In the genomic region with DNA sequence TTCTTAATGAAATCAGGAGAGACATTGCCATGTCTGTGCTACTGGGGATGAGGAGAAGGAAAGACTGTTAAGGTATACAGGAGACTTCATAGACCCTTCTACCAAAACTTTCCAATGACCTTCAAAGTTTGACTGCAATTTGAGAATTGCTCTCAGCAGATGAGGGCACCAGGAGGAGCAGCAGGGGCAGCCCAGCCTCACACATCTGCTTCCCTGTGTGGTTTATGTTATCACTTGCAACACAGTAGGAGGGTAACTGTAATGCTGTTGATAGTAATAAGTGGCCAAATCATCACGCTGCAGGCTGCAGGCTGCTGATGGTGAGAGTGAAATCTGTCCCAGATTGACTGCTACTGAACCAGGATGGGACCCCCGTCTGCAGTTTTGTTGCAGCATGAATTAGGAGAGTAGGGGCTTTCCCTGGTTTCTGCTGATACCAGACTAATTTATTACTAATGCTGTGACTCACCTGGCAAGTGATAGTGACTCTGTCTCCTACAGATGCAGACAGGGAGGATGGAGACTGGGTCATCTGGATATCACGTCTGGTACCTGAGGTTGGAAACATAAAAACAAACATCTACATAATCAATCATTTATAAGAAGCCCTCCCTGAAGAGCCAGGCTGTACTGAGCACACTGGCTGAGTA, we compare ENCODE assay signal across 23 cellular contexts.
"Had no signal": no experiment of that assay in that cellular context is flagged by ENCODE, and none has a peak within 500 bp of the region (broad histone marks: within the 10 kb centered on the region; RNA-seq: fewer than 3 reads in every experiment).

No MANE protein-coding gene starts in this region.

- H3K27ac ChIP-seq: breast epithelium, epithelial cell of prostate, esophagus squamous epithelium, gastrocnemius medialis, left ventricle myocardium inferior, suprapubic skin, tibial artery, upper lobe of right lung, WERI-Rb-1 had no signal

- H3K4me3 ChIP-seq: breast epithelium, esophagus squamous epithelium, gastrocnemius medialis, left ventricle myocardium inferior, lung, mucosa of descending colon, suprapubic skin, tibial artery, upper lobe of right lung had no signal

- H3K9me3 ChIP-seq: breast epithelium, esophagus squamous epithelium, gastrocnemius medialis, left ventricle myocardium inferior, mucosa of descending colon, suprapubic skin, tibial artery, upper lobe of right lung had no signal

- ATAC-seq: activated CD8-positive, alpha-beta T cell treated with anti-CD3 and anti-CD28 coated beads for 36 hours; activated naive CD8-positive, alpha-beta T cell treated with anti-CD3 and anti-CD28 coated beads, Interleukin-2, amount 50 U/mL, for 24 hours; activated T-helper 17 cell treated with anti-CD3 and anti-CD28 coated beads, Interleukin-2, amount 50 U/mL, for 72 hours; mucosa of descending colon; right cardiac atrium; upper lobe of right lung had no signal

- H3K36me3 ChIP-seq: breast epithelium, esophagus squamous epithelium, gastrocnemius medialis, left ventricle myocardium inferior, suprapubic skin, tibial artery, upper lobe of right lung, WERI-Rb-1 had no signal

- H3K27me3 ChIP-seq: breast epithelium had no signal

- DNase-seq: activated CD4-positive, alpha-beta T cell treated with anti-CD3 and anti-CD28 coated beads for 1 hour; activated CD4-positive, alpha-beta T cell treated with anti-CD3 and anti-CD28 coated beads, Interleukin-2, amount 10 ng/mL, durations not matched to agents 7 days and 5 days; activated CD8-positive, alpha-beta T cell treated with anti-CD3 and anti-CD28 coated beads for 36 hours; activated naive CD8-positive, alpha-beta T cell treated with anti-CD3 and anti-CD28 coated beads, Interleukin-2, amount 50 U/mL, for 24 hours; activated T-cell treated with anti-CD3 and anti-CD28 coated beads, Interleukin-2, amount 50 U/mL, for 4 hours; effector CD4-positive, alpha-beta T cell; esophagus squamous epithelium; left ventricle myocardium inferior; mucosa of descending colon; right cardiac atrium; stimulated activated CD4-positive, alpha-beta T cell treated with anti-CD3 and anti-CD28 coated beads, Interleukin-15, amount 100 ng/mL, for 24 hours; stimulated activated CD4-positive, alpha-beta T cell treated with anti-CD3 and anti-CD28 coated beads, Interleukin-2, amount 100 ng/mL, for 24 hours; stimulated activated naive CD4-positive, alpha-beta T cell; T-helper 9 cell; tibial artery; upper lobe of right lung; WERI-Rb-1 had no signal

- H3K4me1 ChIP-seq: breast epithelium, esophagus squamous epithelium, gastrocnemius medialis, left ventricle myocardium inferior, suprapubic skin, tibial artery, upper lobe of right lung had no signal
